8 cellular contexts compared by ENCODE assay signal in genomic region chr1:1691443-1691842, GRCh38. TPM values are rescaled to one million over a fixed set of nuclear protein-coding genes. Genes with fewer than 3 reads are reported as not detected.
DNase-seq lines count a peak whose midpoint lies in the region; ATAC-seq and TF ChIP-seq lines count a peak whose summit lies in the region.
"Not testable (repeated sequence)": the region's sequence is repeated elsewhere in the genome, so short reads cannot be mapped to it uniquely, and the experiment has no call there.
"Had no signal": no experiment of that assay in that cellular context is flagged by ENCODE, and none has a peak within 500 bp of the region (broad histone marks: within the 10 kb centered on the region; RNA-seq: fewer than 3 reads in every experiment).

No MANE protein-coding gene starts in this region.

- intact Hi-C loops in activated CD4-positive, alpha-beta T cell treated with anti-CD3 and anti-CD28 coated beads, Interleukin-2, amount 10 ng/mL, durations not matched to agents 24 days and 14 days (cut with micrococcal nuclease); sciatic nerve (cut with DNase I): not testable (repeated sequence)

- not testable (repeated sequence) for H3K27me3 ChIP-seq in DND-41 (ENCODE audit: insufficient read depth, low read length, poor library complexity)

- not testable (repeated sequence) for TF ChIP-seq CTCF in DND-41 (IDR thresholded peaks at IDR 0.05; ENCODE audit: borderline replicate concordance, extremely low read depth, low read length, poor library complexity, severe bottlenecking); choroid plexus epithelial cell (conservative IDR thresholded peaks at IDR 0.05; ENCODE audit: low read depth, low read length); foreskin fibroblast (IDR thresholded peaks at IDR 0.05; ENCODE audit: low read depth, low read length)

- H3K27me3 Mint-ChIP-seq in activated CD4-positive, alpha-beta T cell treated with anti-CD3 and anti-CD28 coated beads, Interleukin-2, amount 10 ng/mL, durations not matched to agents 24 days and 14 days: not testable (repeated sequence)

- not testable (repeated sequence) for DNase-seq in DND-41; Jurkat, Clone E6-1 (ENCODE audit: low read depth, low spot score); choroid plexus epithelial cell (ENCODE audit: low read depth); foreskin fibroblast
- DNase-seq in activated CD4-positive, alpha-beta T cell treated with anti-CD3 and anti-CD28 coated beads, Interleukin-2, amount 10 ng/mL, durations not matched to agents 24 days and 14 days: peak; percentile 41
- peak; percentile 14 for DNase-seq in sciatic nerve (ENCODE audit: low spot score)

- not testable (repeated sequence) for ATAC-seq in DND-41 (ENCODE audit: insufficient read depth, low read depth); sciatic nerve

- not testable (repeated sequence) for H3K36me3 ChIP-seq in DND-41 (ENCODE audit: insufficient read depth, low read length)
- H3K36me3 ChIP-seq in mesodermal cell (ENCODE audit: control insufficient read depth, insufficient read depth, low read length): peaks cover 21% of the 10 kb centered on the region

- not testable (repeated sequence) for H3K9me3 Mint-ChIP-seq in activated CD4-positive, alpha-beta T cell treated with anti-CD3 and anti-CD28 coated beads, Interleukin-2, amount 10 ng/mL, durations not matched to agents 24 days and 14 days

- H3K4me3 Mint-ChIP-seq in activated CD4-positive, alpha-beta T cell treated with anti-CD3 and anti-CD28 coated beads, Interleukin-2, amount 10 ng/mL, durations not matched to agents 24 days and 14 days: not testable (repeated sequence)

- peaks cover 12% of the 10 kb centered on the region for H3K36me3 Mint-ChIP-seq in activated CD4-positive, alpha-beta T cell treated with anti-CD3 and anti-CD28 coated beads, Interleukin-2, amount 10 ng/mL, durations not matched to agents 24 days and 14 days (ENCODE audit: low read depth)

- peak overlapping the region; percentile 60; the same call in 1 of the 2 replicates for H3K4me2 ChIP-seq in DND-41 (ENCODE audit: insufficient read depth, low read length)

- H3K9me3 ChIP-seq in DND-41 (ENCODE audit: insufficient read depth, low read length, severe bottlenecking); mesodermal cell (ENCODE audit: control insufficient read depth, low read length): not testable (repeated sequence)

- H2AFZ ChIP-seq in DND-41 (ENCODE audit: low read depth, low read length): not testable (repeated sequence)

- H3K4me1 ChIP-seq in DND-41 (ENCODE audit: insufficient read depth, low read length): peaks cover 11% of the 10 kb centered on the region
- H3K4me1 ChIP-seq in mesodermal cell (ENCODE audit: control insufficient read depth, insufficient read depth, low read length, poor library complexity, severe bottlenecking): not testable (repeated sequence)

- H3K27ac Mint-ChIP-seq in activated CD4-positive, alpha-beta T cell treated with anti-CD3 and anti-CD28 coated beads, Interleukin-2, amount 10 ng/mL, durations not matched to agents 24 days and 14 days: not testable (repeated sequence)

- peak overlapping the region; percentile 41; the same call in 1 of the 2 replicates for H3K9ac ChIP-seq in DND-41 (ENCODE audit: low read depth, low read length)

- no CpG with 5 or more reads among the region's 16 CpGs for WGBS in mesodermal cell (ENCODE audit: insufficient coverage in 2 of 2), 2 experiments

- peak overlapping the region; percentile 64; the same call in 1 of the 2 replicates for H3K27ac ChIP-seq in DND-41 (ENCODE audit: low read length)
- not testable (repeated sequence) for H3K27ac ChIP-seq in mesodermal cell (ENCODE audit: low read depth, low read length, severe bottlenecking)

- peaks cover 30% of the 10 kb centered on the region for H3K79me2 ChIP-seq in DND-41 (ENCODE audit: insufficient read depth, low read length)

- H3K4me1 Mint-ChIP-seq in activated CD4-positive, alpha-beta T cell treated with anti-CD3 and anti-CD28 coated beads, Interleukin-2, amount 10 ng/mL, durations not matched to agents 24 days and 14 days: not testable (repeated sequence)

- H3K4me3 ChIP-seq in DND-41 (ENCODE audit: low read depth in 1 of 2, low read length in 2 of 2) (peak overlapping the region; percentile 23 to 54; a peak in 3 of 4 replicates), choroid plexus epithelial cell (ENCODE audit: low read depth, low read length) (peak overlapping the region; percentile 44), foreskin fibroblast (ENCODE audit: low read depth in 1 of 2, low read length in 2 of 2) (peak overlapping the region; percentile 37 to 55), mesodermal cell (ENCODE audit: extremely low read depth, insufficient read depth, low read length, poor library complexity, severe bottlenecking) (peak overlapping the region; percentile 30)
- peak overlapping the region; percentile 46 for H3K4me3 ChIP-seq in Jurkat, Clone E6-1 (ENCODE audit: low read length)

- not testable (repeated sequence) for H4K20me1 ChIP-seq in DND-41 (ENCODE audit: insufficient read depth, low read length)

RNA-seq across cellular contexts. Expression of gene SLC35E2B, which starts 1.2 kb away (rescaled TPM):
- 29.5 TPM for polyA plus RNA-seq in Jurkat, Clone E6-1 (2012; ENCODE audit: insufficient read depth, insufficient read length)
- 40.3 and 41.5 TPM in 2 replicates for total RNA-seq in activated CD4-positive, alpha-beta T cell treated with anti-CD3 and anti-CD28 coated beads, Interleukin-2, amount 10 ng/mL, durations not matched to agents 24 days and 14 days
- polyA plus RNA-seq in mesodermal cell (2013, experiment 1 of 2): 49.5 TPM
- polyA plus RNA-seq in mesodermal cell (2013, experiment 2 of 2): 40.4 TPM
- total RNA-seq in sciatic nerve: 45.6 TPM

RNA-seq across cellular contexts. Expression of gene CDK11B, which starts 32.6 kb away (rescaled TPM):
- polyA plus RNA-seq in Jurkat, Clone E6-1 (2012; ENCODE audit: insufficient read depth, insufficient read length): 77.6 TPM
- 38.0 and 40.4 TPM in 2 replicates for total RNA-seq in activated CD4-positive, alpha-beta T cell treated with anti-CD3 and anti-CD28 coated beads, Interleukin-2, amount 10 ng/mL, durations not matched to agents 24 days and 14 days
- polyA plus RNA-seq in mesodermal cell (2013, experiment 1 of 2): 35.7 TPM
- 39.3 TPM for polyA plus RNA-seq in mesodermal cell (2013, experiment 2 of 2)
- total RNA-seq in sciatic nerve: 27.9 TPM

RNA-seq across cellular contexts. Expression of gene CDK11A, which starts 32.7 kb away (rescaled TPM):
- 42.4 TPM for polyA plus RNA-seq in Jurkat, Clone E6-1 (2012; ENCODE audit: insufficient read depth, insufficient read length)
- 68.3 and 70.4 TPM in 2 replicates for total RNA-seq in activated CD4-positive, alpha-beta T cell treated with anti-CD3 and anti-CD28 coated beads, Interleukin-2, amount 10 ng/mL, durations not matched to agents 24 days and 14 days
- 39.0 TPM for polyA plus RNA-seq in mesodermal cell (2013, experiment 1 of 2)
- polyA plus RNA-seq in mesodermal cell (2013, experiment 2 of 2): 31.9 TPM
- 51.5 TPM for total RNA-seq in sciatic nerve

RNA-seq across cellular contexts. Expression of gene MMP23B, which starts 59.5 kb away (rescaled TPM):
- 2.2 TPM for polyA plus RNA-seq in Jurkat, Clone E6-1 (2012; ENCODE audit: insufficient read depth, insufficient read length)
- total RNA-seq in activated CD4-positive, alpha-beta T cell treated with anti-CD3 and anti-CD28 coated beads, Interleukin-2, amount 10 ng/mL, durations not matched to agents 24 days and 14 days: 1.2 and 1.5 TPM in 2 replicates
- 29.6 TPM for polyA plus RNA-seq in mesodermal cell (2013, experiment 1 of 2)
- polyA plus RNA-seq in mesodermal cell (2013, experiment 2 of 2): 25.3 TPM
- 5.4 TPM for total RNA-seq in sciatic nerve
- polyA plus RNA-seq: mammary epithelial cell had no signal
